4 cellular contexts compared by ENCODE assay signal in the genomic region with DNA sequence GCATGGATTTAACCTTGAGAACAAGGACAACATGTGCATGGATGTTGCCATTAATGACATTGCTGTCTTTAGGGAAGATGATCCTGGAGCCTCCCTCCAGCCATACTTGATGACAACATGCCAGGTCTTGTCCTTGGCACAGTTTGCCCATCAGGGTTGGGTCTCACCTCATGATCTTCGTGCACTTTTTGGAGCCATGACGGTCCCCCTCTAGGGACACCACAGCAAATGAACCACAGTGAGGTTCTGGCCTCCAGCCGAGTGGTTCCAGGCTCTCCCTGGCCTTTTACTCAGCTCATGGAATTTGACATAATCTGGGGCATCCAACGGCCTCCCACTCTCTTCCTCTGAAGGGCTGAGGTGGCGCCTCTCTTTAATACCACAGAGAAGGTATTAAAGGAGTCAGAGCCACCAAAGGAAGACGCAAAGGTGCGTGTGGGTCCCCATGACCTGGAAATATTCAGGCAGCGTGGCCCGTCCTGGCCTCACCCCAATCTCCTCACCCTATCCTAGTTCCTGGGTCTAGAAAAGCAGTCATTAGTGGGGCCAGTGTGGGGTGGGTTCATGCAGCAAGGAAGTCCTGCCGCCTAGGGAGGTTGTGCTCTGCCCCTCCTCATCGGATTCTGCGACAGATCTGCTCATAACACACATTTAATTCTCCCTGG.
"Had no signal": no experiment of that assay in that cellular context is flagged by ENCODE, and none has a peak within 500 bp of the region (broad histone marks: within the 10 kb centered on the region; RNA-seq: fewer than 3 reads in every experiment).

No MANE protein-coding gene starts in this region.

- DNase-seq: H9, HCEC 1CT had no signal

- ATAC-seq: GM23338, K562 had no signal

- H3K27ac Mint-ChIP-seq: GM23338, H9 had no signal

- H3K4me3 Mint-ChIP-seq: GM23338, H9 had no signal

- H3K4me3 ChIP-seq: GM23338, K562 had no signal
